Comparison of ENCODE assay signal across 12 cellular contexts in genomic region chrX:1465261-1466231, GRCh38. TPM values are rescaled to one million over a fixed set of nuclear protein-coding genes. Genes with fewer than 3 reads are reported as not detected.
A peak's percentile ranks its signal among the peaks of the same experiment; 100 is the strongest.
DNase-seq lines count a peak whose midpoint lies in the region; ATAC-seq lines count a peak whose summit lies in the region.
"Had no signal": no experiment of that assay in that cellular context is flagged by ENCODE, and none has a peak within 500 bp of the region (broad histone marks: within the 10 kb centered on the region; RNA-seq: fewer than 3 reads in every experiment).

No MANE protein-coding gene starts in this region.

- DNase-seq in activated gamma-delta T cell treated with Interleukin-2 at 50 U/mL for 16 hours (peak; percentile 3), mesenteric fat pad (ENCODE audit: low spot score) (peak; percentile 71), GDM1 (lab: John Stamatoyannopoulos, UW) (no peak), NCI-H1417 treated with DMSO at 0.1 percent for 48 hours (lab: John Stamatoyannopoulos, UW) (no peak), NCI-H2171 treated with DMSO at 0.1 percent for 48 hours (lab: John Stamatoyannopoulos, UW) (no peak)
- DNase-seq: hippocampal formation; stimulated activated CD4-positive, alpha-beta T cell treated with anti-CD3 and anti-CD28 coated beads, Interleukin-12 subunit alpha, Interleukin-12 subunit beta, amount 100 ng/mL, for 4 hours; T1000 had no signal

- ATAC-seq in HG03378 (IDR thresholded peaks at IDR 0.05; ENCODE audit: unreplicated experiment), result no peak

- H4K20me1 ChIP-seq in BLaER1, result peaks cover 86% of the 10 kb centered on the region

- peaks cover 77% of the 10 kb centered on the region for H3K4me1 ChIP-seq in BLaER1
- peaks cover 7% of the 10 kb centered on the region; the same call in 1 of the 2 replicates for H3K4me1 ChIP-seq in HUES48 (ENCODE audit: control insufficient read depth, insufficient read depth, low read length)

- H3K9me3 ChIP-seq in BLaER1 (no peaks in the 10 kb centered on the region), HUES48 (ENCODE audit: control insufficient read depth, insufficient read depth, low read length) (no peaks in the 10 kb centered on the region)

- H3K4me3 ChIP-seq in BLaER1, result peak overlapping the region; percentile 18; the same call in 1 of the 2 replicates
- H3K4me3 ChIP-seq in HUES48 (ENCODE audit: low read depth, low read length), result peak overlapping the region; percentile 52

- H3K4me2 ChIP-seq in BLaER1, result peak overlapping the region; percentile 88

- H3K27ac ChIP-seq in BLaER1 (peak overlapping the region; percentile 55), HUES48 (ENCODE audit: low read depth, low read length) (no peak overlapping the region)
- H3K27ac ChIP-seq: C4-2B had no signal

- H3K27me3 ChIP-seq in BLaER1 (no peaks in the 10 kb centered on the region), HUES48 (ENCODE audit: control insufficient read depth, insufficient read depth, low read length) (peaks cover 53% of the 10 kb centered on the region)

- H3K9ac ChIP-seq in BLaER1, result peak overlapping the region; percentile 41; the same call in 1 of the 2 replicates
- H3K9ac ChIP-seq in HUES48 (ENCODE audit: low read depth, low read length), result no peak overlapping the region

- H3K36me3 ChIP-seq in BLaER1, result peaks cover 50% of the 10 kb centered on the region
- H3K36me3 ChIP-seq in HUES48 (ENCODE audit: control insufficient read depth, insufficient read depth, low read length), result no peaks in the 10 kb centered on the region

RNA-seq across cellular contexts. Expression of gene ASMTL, which starts 12.8 kb away (rescaled TPM):
- 20.8 TPM for total RNA-seq in mesenteric fat pad

Comparison
In these comparisons a context has a peak if more than half of its experiments do, and no peak if none do; other contexts are left out.
1. DNase-seq: peak in activated gamma-delta T cell treated with Interleukin-2 at 50 U/mL for 16 hours (single experiment) and mesenteric fat pad (single experiment); none in GDM1 (single experiment), NCI-H1417 treated with DMSO at 0.1 percent for 48 hours (single experiment) and NCI-H2171 treated with DMSO at 0.1 percent for 48 hours (single experiment).